In genomic region chr3:87789049-87789448, GRCh38 we compare ENCODE assay signal across 7 cellular contexts. TPM values are rescaled to one million over a fixed set of nuclear protein-coding genes. Genes with fewer than 3 reads are reported as not detected.
"Had no signal": no experiment of that assay in that cellular context is flagged by ENCODE, and none has a peak within 500 bp of the region (broad histone marks: within the 10 kb centered on the region; RNA-seq: fewer than 3 reads in every experiment).

No MANE protein-coding gene starts in this region.

RNA-seq across cellular contexts. Expression of gene HTR1F, which starts 3.5 kb away (rescaled TPM):
- total RNA-seq: dermis blood vessel endothelial cell, dermis microvascular lymphatic vessel endothelial cell, endothelial cell of umbilical vein, epithelial cell of proximal tubule, esophagus mucosa, fibroblast of lung, foreskin keratinocyte had no signal
- polyA plus RNA-seq: endothelial cell of umbilical vein, foreskin keratinocyte had no signal
